Comparison of ENCODE assay signal across 10 cellular contexts in genomic region chr10:122126763-122127659, GRCh38.
DNase-seq lines count a peak whose midpoint lies in the region; ATAC-seq and TF ChIP-seq lines count a peak whose summit lies in the region.
"Had no signal": no experiment of that assay in that cellular context is flagged by ENCODE, and none has a peak within 500 bp of the region (broad histone marks: within the 10 kb centered on the region; RNA-seq: fewer than 3 reads in every experiment).

No MANE protein-coding gene starts in this region.

- TF ChIP-seq CTCF in stomach (IDR thresholded peaks at IDR 0.05): no peak

- DNase-seq in HCEC 1CT (peak; percentile 93), amniotic epithelial cell (ENCODE audit: low read depth) (peak; percentile 89), right cardiac atrium (peak in 1 of 3 donors; percentile 60), stomach (no peak), immature natural killer cell (no peak), cerebellar nuclear complex (lab: John Stamatoyannopoulos, UW) (no peak), COR-L47 (lab: John Stamatoyannopoulos, UW) (no peak)
- DNase-seq: naive B cell, NCI-H2081 treated with DMSO at 0.1 percent for 48 hours had no signal

- H3K9me3 ChIP-seq in right cardiac atrium (ENCODE audit: control insufficient read depth, low read length) (no peaks in the 10 kb centered on the region), stomach (no peaks in the 10 kb centered on the region)

- H3K4me3 Mint-ChIP-seq in immature natural killer cell: no peak overlapping the region

- H3K4me1 ChIP-seq in right cardiac atrium (ENCODE audit: control insufficient read depth, insufficient read depth, low read length) (peaks cover 3% of the 10 kb centered on the region), stomach (peaks cover 14 to 43% (median 32%) of the 10 kb centered on the region in 4 donors)

- WGBS in right cardiac atrium: 45% methylated on average over 6 of the region's 6 CpGs
- 44 to 66% (median 51%) methylated on average over 6 of the region's 6 CpGs for WGBS in stomach, 5 donors

- ATAC-seq in right cardiac atrium (peak; percentile 86 to 93), HG03159 (IDR thresholded peaks at IDR 0.05; ENCODE audit: unreplicated experiment) (no peak)

- H3K4me3 ChIP-seq in right cardiac atrium (ENCODE audit: low read length) (no peak overlapping the region), stomach (no peak overlapping the region)

- H3K27ac ChIP-seq in right cardiac atrium (ENCODE audit: low read length): peak overlapping the region; percentile 92
- H3K27ac ChIP-seq in stomach: peak overlapping the region in 4 of 5 donors; percentile 63 to 86 (median 76)

- no peaks in the 10 kb centered on the region for H3K4me1 Mint-ChIP-seq in immature natural killer cell

- no peaks in the 10 kb centered on the region for H3K36me3 ChIP-seq in stomach

- peaks cover 0 to 9% (median 2%) of the 10 kb centered on the region in 3 donors for H3K27me3 Mint-ChIP-seq in immature natural killer cell (ENCODE audit: low read depth in 3 of 3)

- no peak for TF ChIP-seq POLR2A in stomach (IDR thresholded peaks at IDR 0.05)

- TF ChIP-seq EP300 in stomach (IDR thresholded peaks at IDR 0.05): no peak

- H3K9me3 Mint-ChIP-seq in immature natural killer cell: no peaks in the 10 kb centered on the region

- H3K27me3 ChIP-seq in right cardiac atrium (ENCODE audit: control insufficient read depth, insufficient read depth) (no peaks in the 10 kb centered on the region), stomach (no peaks in the 10 kb centered on the region)

- H3K27ac Mint-ChIP-seq in immature natural killer cell: no peak overlapping the region

- intact Hi-C loops in right cardiac atrium (cut with DNase I) (no loop called here), stomach (cut with DNase I; ENCODE audit: low total_unique reads) (no loop called here)

- H3K36me3 Mint-ChIP-seq in immature natural killer cell: no peaks in the 10 kb centered on the region
- H3K36me3 Mint-ChIP-seq: naive B cell had no signal

Comparison
In these comparisons a context has a peak if more than half of its experiments do, and no peak if none do; other contexts are left out.
1. DNase-seq: peak in HCEC 1CT (single experiment) and amniotic epithelial cell (single experiment); none in stomach (single experiment), immature natural killer cell (0 of 3), cerebellar nuclear complex (0 of 2) and COR-L47 (single experiment).